ENCODE assay signal across 1 cellular context in the genomic region with DNA sequence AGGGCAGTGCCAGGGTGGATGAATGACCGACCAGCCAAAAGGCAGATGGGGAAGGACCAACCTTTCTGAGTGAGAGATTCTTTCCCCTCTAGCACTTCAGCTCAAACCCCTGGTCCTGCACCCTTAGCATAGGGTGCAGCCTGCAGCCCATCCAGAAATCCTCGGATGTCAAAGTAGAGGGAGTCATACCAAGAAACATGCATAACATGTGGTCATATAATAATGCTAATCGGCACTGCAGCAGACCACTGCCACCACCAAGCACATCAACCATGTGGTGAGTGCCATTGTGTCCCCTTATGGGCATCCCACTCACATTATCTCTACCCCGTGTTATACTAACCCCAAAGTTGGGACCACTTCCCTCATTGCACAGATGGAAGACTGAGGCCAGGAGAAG.
TF ChIP-seq lines count a peak whose summit lies in the region.

No MANE protein-coding gene starts in this region.

TF ChIP-seq in endothelial cell of umbilical vein, 7 proteins besides CTCF, POLR2A, EP300 and RAD21:
- no peak for TF ChIP-seq MYC (IDR thresholded peaks at IDR 0.05; ENCODE audit: low read depth, low read length)
- no peak for TF ChIP-seq GATA2 (IDR thresholded peaks at IDR 0.05; ENCODE audit: insufficient read depth, insufficient read length, low read depth, low read length)
- no peak for TF ChIP-seq FOS (IDR thresholded peaks at IDR 0.05; ENCODE audit: borderline replicate concordance, insufficient read depth, low read length)
- TF ChIP-seq, protein P1, sequence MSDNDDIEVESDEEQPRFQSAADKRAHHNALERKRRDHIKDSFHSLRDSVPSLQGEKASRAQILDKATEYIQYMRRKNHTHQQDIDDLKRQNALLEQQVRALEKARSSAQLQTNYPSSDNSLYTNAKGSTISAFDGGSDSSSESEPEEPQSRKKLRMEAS (IDR thresholded peaks at IDR 0.05; ENCODE audit: insufficient read depth, insufficient read length): no peak
- no peak for TF ChIP-seq EZH2 (IDR thresholded peaks at IDR 0.05; ENCODE audit: borderline replicate concordance, low read depth, low read length, severe bottlenecking)
- no peak for TF ChIP-seq POLR2AphosphoS5 (IDR thresholded peaks at IDR 0.05; ENCODE audit: insufficient read depth, low read depth, low read length)
- TF ChIP-seq JUN (IDR thresholded peaks at IDR 0.05; ENCODE audit: borderline replicate concordance, insufficient read depth, insufficient read length, low read depth): no peak
